Comparison of ENCODE assay signal across 1 cellular context in the genomic region with DNA sequence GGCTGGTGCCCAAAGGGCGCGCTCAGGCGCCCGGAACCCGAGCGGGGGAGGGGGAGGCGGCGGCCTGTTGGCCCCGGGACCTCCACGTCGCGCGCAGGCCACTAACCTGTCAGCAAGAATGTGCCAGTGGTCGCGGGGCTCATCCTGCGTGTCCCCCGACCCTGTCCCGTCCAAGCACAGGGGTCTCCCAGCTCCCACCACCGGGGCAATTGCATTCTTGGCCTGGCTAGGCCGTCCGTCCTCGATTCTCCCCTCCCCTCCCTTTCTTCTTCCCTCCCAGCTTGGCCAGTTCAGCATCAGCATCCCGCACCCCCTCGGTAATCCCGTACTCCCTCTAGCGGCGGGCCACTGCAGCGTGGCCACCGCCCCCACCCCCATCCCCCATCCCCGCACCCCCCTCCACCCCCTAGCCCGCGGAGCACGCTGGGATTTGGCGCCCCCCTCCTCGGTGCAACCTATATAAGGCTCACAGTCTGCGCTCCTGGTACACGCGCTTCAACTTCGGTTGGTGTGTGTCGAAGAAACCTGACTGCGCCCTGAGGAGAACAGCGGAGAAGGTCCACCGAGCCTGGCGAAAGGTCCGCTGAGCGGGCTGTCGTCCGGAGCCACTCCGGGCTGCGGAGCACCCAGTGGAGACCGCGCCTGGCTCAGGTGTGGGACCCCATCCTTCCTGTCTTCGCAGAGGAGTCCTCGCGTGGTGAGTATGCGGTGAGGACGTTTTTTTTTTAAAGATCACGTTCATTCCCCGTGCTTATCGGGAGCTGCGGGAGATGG.
TF ChIP-seq lines count a peak whose summit lies in the region.

Gene SGCE, minus strand, starts transcription at position 250 of the 774 bp plus-strand sequence. Its CDS starts 35 bp downstream, at position 215.

TF ChIP-seq in HepG2, 621 proteins besides CTCF, POLR2A, EP300 and RAD21 (continued from another document and continues in another):
- no peak for TF ChIP-seq CSRNP1 (CRISPR knock-in tag; IDR thresholded peaks at IDR 0.05)
- TF ChIP-seq ZNF235 (CRISPR knock-in tag; IDR thresholded peaks at IDR 0.05; ENCODE audit: borderline replicate concordance): no peak
- TF ChIP-seq HDAC1 (CRISPR knock-in tag; IDR thresholded peaks at IDR 0.05): no peak
- no peak for TF ChIP-seq JARID2 (CRISPR knock-in tag; IDR thresholded peaks at IDR 0.05; ENCODE audit: insufficient replicate concordance)
- no peak for TF ChIP-seq NR2F1 (CRISPR knock-in tag; IDR thresholded peaks at IDR 0.05)
- no peak for TF ChIP-seq SMAD9 (CRISPR knock-in tag; IDR thresholded peaks at IDR 0.05)
- TF ChIP-seq SNRNP70 (IDR thresholded peaks at IDR 0.05; ENCODE audit: low read depth, low read length): no peak
- TF ChIP-seq ZNF670 (CRISPR knock-in tag; IDR thresholded peaks at IDR 0.05; ENCODE audit: borderline replicate concordance): no peak
- TF ChIP-seq ZNF644 (CRISPR knock-in tag; IDR thresholded peaks at IDR 0.05; ENCODE audit: low read depth): no peak
- 0 out of 2 replicates have a peak, but pooled peaks have one; percentile 11 for TF ChIP-seq ZNF703 (CRISPR knock-in tag; IDR thresholded peaks at IDR 0.05; ENCODE audit: borderline replicate concordance)
- TF ChIP-seq DR1 (CRISPR knock-in tag; IDR thresholded peaks at IDR 0.05): peak; percentile 44; the same call in 1 of the 2 replicates
- peak; percentile 39; the same call in 1 of the 2 replicates for TF ChIP-seq RXRB (CRISPR knock-in tag; IDR thresholded peaks at IDR 0.05; ENCODE audit: borderline replicate concordance)
- TF ChIP-seq ZNF775 (CRISPR knock-in tag; IDR thresholded peaks at IDR 0.05; ENCODE audit: borderline replicate concordance): 0 out of 2 replicates have a peak, but pooled peaks have one; percentile 75
- TF ChIP-seq ZC3H4 (CRISPR knock-in tag; IDR thresholded peaks at IDR 0.05; ENCODE audit: borderline replicate concordance): no peak
- TF ChIP-seq NFE2L2 (IDR thresholded peaks at IDR 0.05; ENCODE audit: low read length): no peak
- peak; percentile 94 for TF ChIP-seq DRAP1 (CRISPR knock-in tag; IDR thresholded peaks at IDR 0.05)
- TF ChIP-seq SAP130 (CRISPR knock-in tag; IDR thresholded peaks at IDR 0.05; ENCODE audit: low read depth): peak; percentile 68
- no peak for TF ChIP-seq IRF1 (CRISPR knock-in tag; IDR thresholded peaks at IDR 0.05; ENCODE audit: low read depth)
- TF ChIP-seq HIC2 (CRISPR knock-in tag; IDR thresholded peaks at IDR 0.05; ENCODE audit: low read depth): no peak
- no peak for TF ChIP-seq ZNF431 (CRISPR knock-in tag; IDR thresholded peaks at IDR 0.05; ENCODE audit: borderline replicate concordance, low read depth)
- no peak for TF ChIP-seq ZNF343 (CRISPR knock-in tag; IDR thresholded peaks at IDR 0.05)
- no peak for TF ChIP-seq KLF13 (CRISPR knock-in tag; IDR thresholded peaks at IDR 0.05)
- no peak for TF ChIP-seq CREM (IDR thresholded peaks at IDR 0.05)
- no peak for TF ChIP-seq CREM (CRISPR knock-in tag; IDR thresholded peaks at IDR 0.05)
- TF ChIP-seq SRF (IDR thresholded peaks at IDR 0.05; ENCODE audit: low read depth, low read length): no peak
- TF ChIP-seq, protein P1, sequence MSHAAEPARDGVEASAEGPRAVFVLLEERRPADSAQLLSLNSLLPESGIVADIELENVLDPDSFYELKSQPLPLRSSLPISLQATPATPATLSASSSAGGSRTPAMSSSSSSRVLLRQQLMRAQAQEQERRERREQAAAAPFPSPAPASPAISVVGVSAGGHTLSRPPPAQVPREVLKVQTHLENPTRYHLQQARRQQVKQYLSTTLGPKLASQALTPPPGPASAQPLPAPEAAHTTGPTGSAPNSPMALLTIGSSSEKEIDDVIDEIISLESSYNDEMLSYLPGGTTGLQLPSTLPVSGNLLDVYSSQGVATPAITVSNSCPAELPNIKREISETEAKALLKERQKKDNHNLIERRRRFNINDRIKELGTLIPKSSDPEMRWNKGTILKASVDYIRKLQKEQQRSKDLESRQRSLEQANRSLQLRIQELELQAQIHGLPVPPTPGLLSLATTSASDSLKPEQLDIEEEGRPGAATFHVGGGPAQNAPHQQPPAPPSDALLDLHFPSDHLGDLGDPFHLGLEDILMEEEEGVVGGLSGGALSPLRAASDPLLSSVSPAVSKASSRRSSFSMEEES (CRISPR knock-in tag; IDR thresholded peaks at IDR 0.05): peak; percentile 39; the same call in 1 of the 2 replicates
- TF ChIP-seq KDM1A (CRISPR knock-in tag; IDR thresholded peaks at IDR 0.05): no peak
- TF ChIP-seq CBFB (CRISPR knock-in tag; IDR thresholded peaks at IDR 0.05): no peak; the same call in 1 of the 2 replicates
- peak; percentile 62 for TF ChIP-seq RBM39 (IDR thresholded peaks at IDR 0.05; ENCODE audit: low read depth, low read length, poor library complexity, severe bottlenecking)
- TF ChIP-seq ISL2 (CRISPR knock-in tag; IDR thresholded peaks at IDR 0.05): 0 out of 2 replicates have a peak, but pooled peaks have one; percentile 34
- TF ChIP-seq DMTF1 (CRISPR knock-in tag; IDR thresholded peaks at IDR 0.05): no peak
- no peak for TF ChIP-seq ZNF251 (CRISPR knock-in tag; IDR thresholded peaks at IDR 0.05)
- TF ChIP-seq HNRNPLL (IDR thresholded peaks at IDR 0.05; ENCODE audit: low read depth, low read length, poor library complexity, severe bottlenecking): no peak
- TF ChIP-seq HNRNPH1 (optimal IDR thresholded peaks at IDR 0.05; ENCODE audit: low read depth, low read length): no peak
- TF ChIP-seq FOXA1 (IDR thresholded peaks at IDR 0.05): no peak
- no peak for TF ChIP-seq FOXA1 (CRISPR knock-in tag; IDR thresholded peaks at IDR 0.05)
- no peak for TF ChIP-seq ATAD3A (CRISPR knock-in tag; IDR thresholded peaks at IDR 0.05)
- TF ChIP-seq KDM5B (CRISPR knock-in tag; IDR thresholded peaks at IDR 0.05; ENCODE audit: borderline replicate concordance): no peak
- TF ChIP-seq SP1 (IDR thresholded peaks at IDR 0.05): no peak
- no peak for TF ChIP-seq SP1 (CRISPR knock-in tag; IDR thresholded peaks at IDR 0.05)
- TF ChIP-seq ZNF841 (CRISPR knock-in tag; IDR thresholded peaks at IDR 0.05; ENCODE audit: borderline replicate concordance): no peak
- peak; percentile 53; the same call in 1 of the 2 replicates for TF ChIP-seq CCDC6 (CRISPR knock-in tag; IDR thresholded peaks at IDR 0.05)
- TF ChIP-seq KAT2B (IDR thresholded peaks at IDR 0.05; ENCODE audit: borderline replicate concordance, low read depth, low read length): no peak
- no peak for TF ChIP-seq TBL1XR1 (IDR thresholded peaks at IDR 0.05; ENCODE audit: borderline replicate concordance, low read length, partially characterized antibody)
- TF ChIP-seq PITX1 (CRISPR knock-in tag; IDR thresholded peaks at IDR 0.05): no peak
- no peak for TF ChIP-seq FIP1L1 (IDR thresholded peaks at IDR 0.05; ENCODE audit: borderline replicate concordance, insufficient read depth, low read depth, low read length)
- no peak for TF ChIP-seq PTBP1 (IDR thresholded peaks at IDR 0.05; ENCODE audit: low read depth, low read length, poor library complexity, severe bottlenecking)
- 0 out of 2 replicates have a peak, but pooled peaks have one; percentile 37 for TF ChIP-seq RERE (CRISPR knock-in tag; IDR thresholded peaks at IDR 0.05; ENCODE audit: low read depth)
- TF ChIP-seq MAFG (CRISPR knock-in tag; IDR thresholded peaks at IDR 0.05): no peak
- peak; percentile 8 for TF ChIP-seq TEAD3 (CRISPR knock-in tag; optimal IDR thresholded peaks at IDR 0.05; ENCODE audit: borderline replicate concordance)
- TF ChIP-seq ZNF367 (CRISPR knock-in tag; IDR thresholded peaks at IDR 0.05; ENCODE audit: borderline replicate concordance): no peak
- TF ChIP-seq FOXK2 (IDR thresholded peaks at IDR 0.05): no peak
- no peak for TF ChIP-seq CHD4 (IDR thresholded peaks at IDR 0.05; ENCODE audit: borderline replicate concordance, low read length)
